27 cellular contexts compared by ENCODE assay signal in the genomic region with DNA sequence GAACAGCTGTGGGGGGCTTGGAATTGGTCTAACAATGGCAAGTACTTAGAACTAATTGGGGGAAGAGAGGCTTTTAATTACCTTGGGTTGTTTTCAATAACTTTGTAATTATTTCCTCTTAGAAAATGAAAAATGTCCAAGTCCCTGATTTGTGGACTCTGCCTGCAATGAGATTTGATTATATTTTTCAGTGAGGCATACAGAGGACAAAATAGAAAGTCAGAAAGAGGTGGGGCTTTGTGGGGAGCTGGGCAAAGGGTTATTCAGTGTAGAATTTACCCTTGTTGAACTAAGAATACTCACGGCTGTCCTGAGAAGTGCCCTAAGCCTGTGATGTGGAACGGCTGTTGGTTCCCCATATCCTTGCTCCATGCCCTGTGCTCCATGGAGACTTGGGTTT.
"Had no signal": no experiment of that assay in that cellular context is flagged by ENCODE, and none has a peak within 500 bp of the region (broad histone marks: within the 10 kb centered on the region; RNA-seq: fewer than 3 reads in every experiment).

No MANE protein-coding gene starts in this region.

- DNase-seq: occipital lobe; ovary; posterior cingulate gyrus; psoas muscle; right cardiac atrium; right lobe of liver; sigmoid colon; small intestine; stimulated activated CD4-positive, alpha-beta T cell treated with anti-CD3 and anti-CD28 coated beads, Interleukin-15, amount 100 ng/mL, for 24 hours; stimulated activated CD4-positive, alpha-beta T cell treated with anti-CD3 and anti-CD28 coated beads, Interleukin-2, amount 100 ng/mL, for 24 hours; stimulated activated CD4-positive, alpha-beta T cell treated with anti-CD3 and anti-CD28 coated beads, Interleukin-2, amount 100 ng/mL, for 48 hours; stimulated activated CD4-positive, alpha-beta T cell treated with anti-CD3 and anti-CD28 coated beads, Interleukin-4, amount 100 ng/mL, for 24 hours; stimulated activated naive B cell treated with anti-CD40 and anti-IgM and Interleukin-4, amounts not matched to agents 10 μg/mL and 1 μg/mL and 100 μg/mL, for 72 hours; stimulated activated naive CD4-positive, alpha-beta T cell treated with Interleukin-2 at 50 U/mL for 16 hours; stomach; thyroid gland; trophoblast cell; upper lobe of left lung had no signal

- H3K4me3 ChIP-seq: neural progenitor cell, ovary, psoas muscle, right lobe of liver, sigmoid colon, stomach, thoracic aorta, thyroid gland, tibial nerve, upper lobe of left lung, vagina had no signal

- H3K4me1 Mint-ChIP-seq: stimulated activated effector memory CD8-positive, alpha-beta T cell treated with anti-CD3 and anti-CD28 coated beads, Interleukin-12 subunit alpha, Interleukin-12 subunit beta, amount 100 ng/mL, for 72 hours had no signal

- H3K27me3 ChIP-seq: neural progenitor cell, ovary, right lobe of liver, sigmoid colon, thyroid gland, tibial nerve, upper lobe of left lung, vagina had no signal

- H2AFZ ChIP-seq: neural progenitor cell, parathyroid adenoma had no signal

- ATAC-seq: psoas muscle; right cardiac atrium; right lobe of liver; stimulated activated effector memory CD8-positive, alpha-beta T cell treated with anti-CD3 and anti-CD28 coated beads, Interleukin-12 subunit alpha, Interleukin-12 subunit beta, amount 100 ng/mL, for 72 hours; stimulated activated naive B cell treated with anti-CD40 and anti-IgM and Interleukin-4, amounts not matched to agents 10 μg/mL and 1 μg/mL and 100 μg/mL, for 72 hours had no signal

- H3K79me2 ChIP-seq: parathyroid adenoma had no signal

- H3K4me1 ChIP-seq: neural progenitor cell, parathyroid adenoma, psoas muscle, right lobe of liver, upper lobe of left lung had no signal

- H3K27ac Mint-ChIP-seq: neural progenitor cell; progenitor cell of endocrine pancreas; stimulated activated effector memory CD8-positive, alpha-beta T cell treated with anti-CD3 and anti-CD28 coated beads, Interleukin-12 subunit alpha, Interleukin-12 subunit beta, amount 100 ng/mL, for 72 hours; stimulated activated naive B cell treated with anti-CD40 and anti-IgM and Interleukin-4, amounts not matched to agents 10 μg/mL and 1 μg/mL and 100 μg/mL, for 72 hours; stimulated activated naive CD8-positive, alpha-beta T cell treated with anti-CD3 and anti-CD28 coated beads, Interleukin-15, Interleukin-2, amounts not matched to agents 100 ng/mL and 50 ng/mL, for 24 hours had no signal

- H3K4me2 ChIP-seq: neural progenitor cell had no signal

- H3K36me3 Mint-ChIP-seq: neural progenitor cell; stimulated activated effector memory CD8-positive, alpha-beta T cell treated with anti-CD3 and anti-CD28 coated beads, Interleukin-12 subunit alpha, Interleukin-12 subunit beta, amount 100 ng/mL, for 72 hours; stimulated activated naive B cell treated with anti-CD40 and anti-IgM and Interleukin-4, amounts not matched to agents 10 μg/mL and 1 μg/mL and 100 μg/mL, for 72 hours had no signal

- H3K4me3 Mint-ChIP-seq: nephron; neural progenitor cell; stimulated activated effector memory CD8-positive, alpha-beta T cell treated with anti-CD3 and anti-CD28 coated beads, Interleukin-12 subunit alpha, Interleukin-12 subunit beta, amount 100 ng/mL, for 72 hours; stimulated activated naive B cell treated with anti-CD40 and anti-IgM and Interleukin-4, amounts not matched to agents 10 μg/mL and 1 μg/mL and 100 μg/mL, for 72 hours; stimulated activated naive CD8-positive, alpha-beta T cell treated with anti-CD3 and anti-CD28 coated beads, Interleukin-15, Interleukin-2, amounts not matched to agents 100 ng/mL and 50 ng/mL, for 24 hours had no signal

- H3K36me3 ChIP-seq: neural progenitor cell, ovary, right lobe of liver, sigmoid colon, stomach, thoracic aorta, thyroid gland, tibial nerve, upper lobe of left lung, vagina had no signal

- H3K27ac ChIP-seq: neural progenitor cell, ovary, parathyroid adenoma, psoas muscle, right lobe of liver, sigmoid colon, thyroid gland, tibial nerve, upper lobe of left lung, vagina had no signal

- H3K9me3 Mint-ChIP-seq: nephron; stimulated activated effector memory CD8-positive, alpha-beta T cell treated with anti-CD3 and anti-CD28 coated beads, Interleukin-12 subunit alpha, Interleukin-12 subunit beta, amount 100 ng/mL, for 72 hours; stimulated activated naive CD8-positive, alpha-beta T cell treated with anti-CD3 and anti-CD28 coated beads, Interleukin-15, Interleukin-2, amounts not matched to agents 100 ng/mL and 50 ng/mL, for 24 hours had no signal
